13 cellular contexts compared by ENCODE assay signal in genomic region chr17:77830816-77831490, GRCh38.
A peak's percentile ranks its signal among the peaks of the same experiment; 100 is the strongest.
DNase-seq lines count a peak whose midpoint lies in the region; ATAC-seq and TF ChIP-seq lines count a peak whose summit lies in the region.
"Had no signal": no experiment of that assay in that cellular context is flagged by ENCODE, and none has a peak within 500 bp of the region (broad histone marks: within the 10 kb centered on the region; RNA-seq: fewer than 3 reads in every experiment).

No MANE protein-coding gene starts in this region.

- no peaks in the 10 kb centered on the region for H3K36me3 ChIP-seq in right atrium auricular region

- peak; percentile 40 for DNase-seq in Daoy (ENCODE audit: low read depth)
- DNase-seq in right atrium auricular region (ENCODE audit: low spot score) = no peak
- DNase-seq in Ammon's horn (ENCODE audit: low spot score) = no peak
- no peak for DNase-seq in erythroblast (lab: John Stamatoyannopoulos, UW)
- DNase-seq in SK-N-DZ (ENCODE audit: low spot score) = no peak
- DNase-seq: activated CD8-positive, alpha-beta memory T cell treated with anti-CD3 and anti-CD28 coated beads, Interleukin-2, amount 50 U/mL, for 4 hours; central memory CD4-positive, alpha-beta T cell; DMS53; foreskin melanocyte; NCI-H2107 had no signal

- ATAC-seq in HG02588 (IDR thresholded peaks at IDR 0.05; ENCODE audit: unreplicated experiment) = no peak

- H3K4me3 ChIP-seq in right atrium auricular region (no peak overlapping the region), skin epidermis (no peak overlapping the region)

- 62 to 72% (median 65%) methylated on average over 17 of the region's 17 CpGs for WGBS in adipose tissue, 3 donors

- TF ChIP-seq POLR2A in erythroblast (IDR thresholded peaks at IDR 0.05; ENCODE audit: low read length) = no peak

- no peaks in the 10 kb centered on the region for H3K9me3 ChIP-seq in right atrium auricular region

- peak overlapping the region; percentile 34 for H3K27ac ChIP-seq in adipose tissue (ENCODE audit: low read depth, low read length)
- peak overlapping the region; percentile 81 to 93 for H3K27ac ChIP-seq in right atrium auricular region
- H3K27ac ChIP-seq in skin epidermis = peak overlapping the region in 20 of 21 experiments; percentile 52 to 87 (median 82)

- no peaks in the 10 kb centered on the region for H3K27me3 ChIP-seq in right atrium auricular region

- H3K4me1 ChIP-seq in right atrium auricular region = peaks cover 0 to 61% of the 10 kb centered on the region in 2 donors

- no peak for TF ChIP-seq CTCF in right atrium auricular region (IDR thresholded peaks at IDR 0.05)

Comparison
In these comparisons a context has a peak if more than half of its experiments do, and no peak if none do; other contexts are left out.
1. H3K27ac ChIP-seq: peak in every context shown above with its lines; median percentile 87 in right atrium auricular region; 82 in skin epidermis; 34 in adipose tissue.